In genomic region chr7:115013887-115014286, GRCh38 we compare ENCODE assay signal across 27 cellular contexts.
DNase-seq lines count a peak whose midpoint lies in the region; ATAC-seq and TF ChIP-seq lines count a peak whose summit lies in the region.
"Had no signal": no experiment of that assay in that cellular context is flagged by ENCODE, and none has a peak within 500 bp of the region (broad histone marks: within the 10 kb centered on the region; RNA-seq: fewer than 3 reads in every experiment).

No MANE protein-coding gene starts in this region.

- H3K4me1 Mint-ChIP-seq in activated T-cell treated with anti-CD3 and anti-CD28 coated beads, Interleukin-2, amount 50 U/mL, for 24 hours (ENCODE audit: low read depth): peaks cover 47% of the 10 kb centered on the region
- H3K4me1 Mint-ChIP-seq in activated T-helper 17 cell treated with anti-CD3 and anti-CD28 coated beads, Interleukin-2, amount 50 U/mL, for 72 hours: peaks cover 28% of the 10 kb centered on the region
- peaks cover 14% of the 10 kb centered on the region for H3K4me1 Mint-ChIP-seq in osteocyte (ENCODE audit: unreplicated experiment)

- H3K9me3 ChIP-seq in DND-41 (ENCODE audit: insufficient read depth, low read length, severe bottlenecking): no peaks in the 10 kb centered on the region
- H3K9me3 ChIP-seq: Caco-2, Peyer's patch, stomach, tibial artery had no signal

- TF ChIP-seq CTCF in DND-41 (IDR thresholded peaks at IDR 0.05; ENCODE audit: borderline replicate concordance, extremely low read depth, low read length, poor library complexity, severe bottlenecking): no peak
- TF ChIP-seq CTCF in osteocyte (IDR thresholded peaks at IDR 0.05): no peak

- peaks cover 62% of the 10 kb centered on the region for H3K4me1 ChIP-seq in DND-41 (ENCODE audit: insufficient read depth, low read length)
- H3K4me1 ChIP-seq: Caco-2 had no signal

- H3K27ac Mint-ChIP-seq in activated T-cell treated with anti-CD3 and anti-CD28 coated beads, Interleukin-2, amount 50 U/mL, for 24 hours: peak overlapping the region; percentile 62
- H3K27ac Mint-ChIP-seq in activated T-helper 17 cell treated with anti-CD3 and anti-CD28 coated beads, Interleukin-2, amount 50 U/mL, for 72 hours: peak overlapping the region; percentile 8
- no peak overlapping the region for H3K27ac Mint-ChIP-seq in osteocyte (ENCODE audit: unreplicated experiment)
- H3K27ac Mint-ChIP-seq: activated naive CD8-positive, alpha-beta T cell treated with anti-CD3 and anti-CD28 coated beads, Interleukin-2, amount 10 ng/mL, durations not matched to agents 7 days and 5 days; B cell; nephron had no signal

- no peak overlapping the region for H3K4me2 ChIP-seq in DND-41 (ENCODE audit: insufficient read depth, low read length)

- peaks cover 46% of the 10 kb centered on the region for H3K36me3 ChIP-seq in DND-41 (ENCODE audit: insufficient read depth, low read length)
- H3K36me3 ChIP-seq: Peyer's patch had no signal

- no peaks in the 10 kb centered on the region for H3K27me3 Mint-ChIP-seq in activated T-cell treated with anti-CD3 and anti-CD28 coated beads, Interleukin-2, amount 50 U/mL, for 24 hours
- H3K27me3 Mint-ChIP-seq in activated T-helper 17 cell treated with anti-CD3 and anti-CD28 coated beads, Interleukin-2, amount 50 U/mL, for 72 hours: no peaks in the 10 kb centered on the region
- no peaks in the 10 kb centered on the region for H3K27me3 Mint-ChIP-seq in osteocyte (ENCODE audit: unreplicated experiment)
- H3K27me3 Mint-ChIP-seq: activated naive CD8-positive, alpha-beta T cell treated with anti-CD3 and anti-CD28 coated beads, Interleukin-2, amount 10 ng/mL, durations not matched to agents 7 days and 5 days; B cell had no signal

- no peak overlapping the region for H3K9ac ChIP-seq in DND-41 (ENCODE audit: low read depth, low read length)

- no peaks in the 10 kb centered on the region for H3K27me3 ChIP-seq in DND-41 (ENCODE audit: insufficient read depth, low read length, poor library complexity)
- H3K27me3 ChIP-seq: Peyer's patch, stomach, tibial artery had no signal

- ATAC-seq in DND-41 (ENCODE audit: insufficient read depth, low read depth): no peak
- no peak for ATAC-seq in activated T-helper 17 cell treated with anti-CD3 and anti-CD28 coated beads, Interleukin-2, amount 50 U/mL, for 72 hours (replicated peaks)
- ATAC-seq: activated CD4-positive, CD25-positive, alpha-beta regulatory T cell treated with anti-CD3 and anti-CD28 coated beads, Interleukin-2, amount 50 U/mL, for 24 hours had no signal

- H2AFZ ChIP-seq in DND-41 (ENCODE audit: low read depth, low read length): no peak overlapping the region

- no peak for DNase-seq in activated T-cell treated with anti-CD3 and anti-CD28 coated beads, Interleukin-2, amount 50 U/mL, for 24 hours
- DNase-seq in activated T-cell treated with anti-CD3 and anti-CD28 coated beads for 4 hours (no peak), DND-41 (no peak), lung microvascular endothelial cell (ENCODE audit: low read depth in 2 of 2) (peak; percentile 9 to 54), osteocyte (ENCODE audit: extremely low spot score, unreplicated experiment) (no peak), NCI-H226 (no peak), NCI-H446 treated with DMSO at 0.1 percent for 48 hours (lab: John Stamatoyannopoulos, UW) (no peak)
- DNase-seq: activated naive CD8-positive, alpha-beta T cell treated with anti-CD3 and anti-CD28 coated beads, Interleukin-2, amount 10 ng/mL, durations not matched to agents 7 days and 5 days; Caco-2; caudate nucleus; DMS79 treated with DMSO at 0.1 percent for 48 hours; dorsolateral prefrontal cortex; H7; kidney; NCI-H1048; NCI-H187; NCI-H2171 treated with DMSO at 0.1 percent for 48 hours; NCI-H526; Peyer's patch; SHP77 treated with DMSO at 0.1 percent for 48 hours; stomach; SW 1271; tibial artery had no signal

- H3K4me3 ChIP-seq in DND-41 (ENCODE audit: low read depth in 1 of 2, low read length in 2 of 2): no peak overlapping the region
- H3K4me3 ChIP-seq: dorsolateral prefrontal cortex, Peyer's patch, stomach, tibial artery had no signal

- peaks cover 78% of the 10 kb centered on the region for H3K36me3 Mint-ChIP-seq in activated T-cell treated with anti-CD3 and anti-CD28 coated beads, Interleukin-2, amount 50 U/mL, for 24 hours (ENCODE audit: low read depth)
- peaks cover 91% of the 10 kb centered on the region for H3K36me3 Mint-ChIP-seq in activated T-helper 17 cell treated with anti-CD3 and anti-CD28 coated beads, Interleukin-2, amount 50 U/mL, for 72 hours (ENCODE audit: low read depth)
- H3K36me3 Mint-ChIP-seq in osteocyte (ENCODE audit: unreplicated experiment): peaks cover 20% of the 10 kb centered on the region

- H3K4me3 Mint-ChIP-seq in activated T-cell treated with anti-CD3 and anti-CD28 coated beads, Interleukin-2, amount 50 U/mL, for 24 hours: no peak overlapping the region
- H3K4me3 Mint-ChIP-seq in activated T-helper 17 cell treated with anti-CD3 and anti-CD28 coated beads, Interleukin-2, amount 50 U/mL, for 72 hours: peak overlapping the region; percentile 14
- no peak overlapping the region for H3K4me3 Mint-ChIP-seq in osteocyte (ENCODE audit: unreplicated experiment)
- H3K4me3 Mint-ChIP-seq: activated naive CD8-positive, alpha-beta T cell treated with anti-CD3 and anti-CD28 coated beads, Interleukin-2, amount 10 ng/mL, durations not matched to agents 7 days and 5 days; B cell; nephron had no signal

- peak overlapping the region; percentile 61 for H3K27ac ChIP-seq in DND-41 (ENCODE audit: low read length)
- H3K27ac ChIP-seq: dorsolateral prefrontal cortex, Peyer's patch, stomach, tibial artery had no signal

- peaks cover 18% of the 10 kb centered on the region for H3K79me2 ChIP-seq in DND-41 (ENCODE audit: insufficient read depth, low read length)

- no peaks in the 10 kb centered on the region for H3K9me3 Mint-ChIP-seq in activated T-cell treated with anti-CD3 and anti-CD28 coated beads, Interleukin-2, amount 50 U/mL, for 24 hours
- H3K9me3 Mint-ChIP-seq in activated T-helper 17 cell treated with anti-CD3 and anti-CD28 coated beads, Interleukin-2, amount 50 U/mL, for 72 hours: no peaks in the 10 kb centered on the region
- H3K9me3 Mint-ChIP-seq in osteocyte (ENCODE audit: unreplicated experiment): no peaks in the 10 kb centered on the region
- H3K9me3 Mint-ChIP-seq: activated naive CD8-positive, alpha-beta T cell treated with anti-CD3 and anti-CD28 coated beads, Interleukin-2, amount 10 ng/mL, durations not matched to agents 7 days and 5 days had no signal

- H4K20me1 ChIP-seq in DND-41 (ENCODE audit: insufficient read depth, low read length): no peaks in the 10 kb centered on the region

Comparison
In these comparisons a context has a peak if more than half of its experiments do, and no peak if none do; other contexts are left out.
1. DNase-seq: peak in lung microvascular endothelial cell (2 of 2); none in activated T-cell treated with anti-CD3 and anti-CD28 coated beads, Interleukin-2, amount 50 U/mL, for 24 hours (single experiment), activated T-cell treated with anti-CD3 and anti-CD28 coated beads for 4 hours (single experiment), DND-41 (single experiment), osteocyte (single experiment), NCI-H226 (single experiment) and NCI-H446 treated with DMSO at 0.1 percent for 48 hours (single experiment).